ENCODE assay signal across 11 cellular contexts in the genomic region with DNA sequence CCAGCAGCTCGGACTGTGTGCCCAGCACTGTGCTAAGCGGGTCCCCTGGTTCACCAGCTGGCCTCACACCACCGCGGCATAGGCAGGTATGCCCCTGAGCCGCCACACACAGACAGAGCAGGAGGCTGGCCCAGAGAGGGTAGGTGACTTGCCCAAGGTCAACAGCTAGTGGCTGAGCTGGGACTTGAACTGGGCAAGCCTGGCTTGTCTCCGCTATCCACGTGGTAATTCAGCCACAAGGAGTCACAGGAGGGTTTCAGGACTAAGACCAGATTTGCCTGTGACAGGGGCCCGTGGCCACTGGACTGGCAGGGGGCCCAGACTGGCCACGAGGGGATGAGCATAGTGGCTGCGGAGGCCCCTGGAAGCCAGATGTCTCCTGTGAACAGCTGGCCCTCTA. TPM values are rescaled to one million over a fixed set of nuclear protein-coding genes. Genes with fewer than 3 reads are reported as not detected.
DNase-seq lines count a peak whose midpoint lies in the region; ATAC-seq, FAIRE-seq and TF ChIP-seq lines count a peak whose summit lies in the region.
"Had no signal": no experiment of that assay in that cellular context is flagged by ENCODE, and none has a peak within 500 bp of the region (broad histone marks: within the 10 kb centered on the region; RNA-seq: fewer than 3 reads in every experiment).

No MANE protein-coding gene starts in this region.

- H3K27ac Mint-ChIP-seq in glutamatergic neuron (ENCODE audit: unreplicated experiment): peak overlapping the region; percentile 97
- H3K27ac Mint-ChIP-seq: activated naive CD8-positive, alpha-beta T cell had no signal

- H3K36me3 ChIP-seq in pancreas (no peaks in the 10 kb centered on the region), vagina (no peaks in the 10 kb centered on the region)

- ATAC-seq in Right ventricle myocardium superior (ENCODE audit: poor library complexity) (no peak), pancreas (no peak), GM18861 (IDR thresholded peaks at IDR 0.05; ENCODE audit: unreplicated experiment) (no peak)

- H3K9me3 ChIP-seq in pancreas: no peaks in the 10 kb centered on the region
- H3K9me3 ChIP-seq in vagina: no peaks in the 10 kb centered on the region

- 29 to 30% methylated on average over 10 of the region's 10 CpGs for WGBS in pancreas, 2 donors

- intact Hi-C loops in Right ventricle myocardium superior (cut with DNase I) (loop anchor here (5.0 to 10.0 kb wide), 2 partner anchors 38 to 135 kb away; no protein-coding TSS in a partner anchor), cardiac septum (cut with DNase I) (loop anchor here (2.0 to 5.0 kb wide), 7 partner anchors 33 to 243 kb away; a partner anchor contains a TSS), pancreas (cut with DNase I) (loop anchor here in 1 of 3 donors (5.0 kb wide), 1 partner anchor 43 kb away; no protein-coding TSS in a partner anchor), vagina (cut with DNase I) (loop anchor here (5.0 kb wide), 1 partner anchor 48 kb away; a partner anchor contains a TSS)

- peak; percentile 69 for DNase-seq in Right ventricle myocardium superior
- no peak for DNase-seq in cardiac septum (ENCODE audit: low spot score)
- no peak for DNase-seq in glutamatergic neuron
- peak in 2 of 6 donors; percentile 61 to 70 for DNase-seq in pancreas
- no peak for DNase-seq in vagina (ENCODE audit: extremely low spot score in 2 of 2)
- DNase-seq in DMS79 treated with DMSO at 0.1 percent for 48 hours (lab: John Stamatoyannopoulos, UW): no peak
- DNase-seq in NCI-H526 treated with DMSO at 0.1 percent for 48 hours (lab: John Stamatoyannopoulos, UW): no peak
- DNase-seq: activated CD4-positive, alpha-beta T cell treated with anti-CD3 and anti-CD28 coated beads for 48 hours; NCI-H187 treated with DMSO at 0.1 percent for 48 hours had no signal

- H3K4me1 ChIP-seq in pancreas (peaks cover 25 to 33% (median 32%) of the 10 kb centered on the region in 3 donors), vagina (peaks cover 92% of the 10 kb centered on the region)

- no peak overlapping the region for H3K4me3 ChIP-seq in pancreas
- no peak overlapping the region for H3K4me3 ChIP-seq in vagina

- H3K9me3 Mint-ChIP-seq in glutamatergic neuron (ENCODE audit: unreplicated experiment): peaks cover 15% of the 10 kb centered on the region

- no peak for FAIRE-seq in pancreas (lab: Jason Lieb, UNC)

- peak overlapping the region; percentile 78 to 99 (median 98) for H3K27ac ChIP-seq in pancreas
- peak overlapping the region; percentile 96 for H3K27ac ChIP-seq in vagina

- H3K27me3 ChIP-seq in pancreas: no peaks in the 10 kb centered on the region
- no peaks in the 10 kb centered on the region for H3K27me3 ChIP-seq in vagina

- no peak for TF ChIP-seq CTCF in glutamatergic neuron (IDR thresholded peaks at IDR 0.05; ENCODE audit: partially characterized antibody, unreplicated experiment)
- TF ChIP-seq CTCF in pancreas (IDR thresholded peaks at IDR 0.05): no peak
- no peak for TF ChIP-seq CTCF in vagina (IDR thresholded peaks at IDR 0.05)

- H3K36me3 Mint-ChIP-seq in glutamatergic neuron (ENCODE audit: unreplicated experiment): no peaks in the 10 kb centered on the region

- TF ChIP-seq POLR2A in vagina (IDR thresholded peaks at IDR 0.05): no peak

- H3K4me3 Mint-ChIP-seq in glutamatergic neuron (ENCODE audit: unreplicated experiment): no peak overlapping the region
- H3K4me3 Mint-ChIP-seq: activated naive CD8-positive, alpha-beta T cell had no signal

- peaks cover 10% of the 10 kb centered on the region for H3K27me3 Mint-ChIP-seq in glutamatergic neuron (ENCODE audit: unreplicated experiment)
- H3K27me3 Mint-ChIP-seq: activated naive CD8-positive, alpha-beta T cell had no signal

- H3K4me1 Mint-ChIP-seq in glutamatergic neuron (ENCODE audit: low read depth, unreplicated experiment): peaks cover 40% of the 10 kb centered on the region

RNA-seq across cellular contexts. Expression of a gene that starts 47.7 kb away (rescaled TPM):
- total RNA-seq in Right ventricle myocardium superior (133 TPM), cardiac septum (159 TPM), glutamatergic neuron (ENCODE audit: unreplicated experiment) (360 TPM), pancreas (100 to 1,000 TPM in 3 of 6 donors, 10 to 100 TPM in 3; 97.7 to 148 (median 101) TPM), vagina (120 TPM)
- 10 to 100 TPM; 49.6 to 91.6 TPM for polyA plus RNA-seq in pancreas
